23 cellular contexts compared by ENCODE assay signal in the genomic region with DNA sequence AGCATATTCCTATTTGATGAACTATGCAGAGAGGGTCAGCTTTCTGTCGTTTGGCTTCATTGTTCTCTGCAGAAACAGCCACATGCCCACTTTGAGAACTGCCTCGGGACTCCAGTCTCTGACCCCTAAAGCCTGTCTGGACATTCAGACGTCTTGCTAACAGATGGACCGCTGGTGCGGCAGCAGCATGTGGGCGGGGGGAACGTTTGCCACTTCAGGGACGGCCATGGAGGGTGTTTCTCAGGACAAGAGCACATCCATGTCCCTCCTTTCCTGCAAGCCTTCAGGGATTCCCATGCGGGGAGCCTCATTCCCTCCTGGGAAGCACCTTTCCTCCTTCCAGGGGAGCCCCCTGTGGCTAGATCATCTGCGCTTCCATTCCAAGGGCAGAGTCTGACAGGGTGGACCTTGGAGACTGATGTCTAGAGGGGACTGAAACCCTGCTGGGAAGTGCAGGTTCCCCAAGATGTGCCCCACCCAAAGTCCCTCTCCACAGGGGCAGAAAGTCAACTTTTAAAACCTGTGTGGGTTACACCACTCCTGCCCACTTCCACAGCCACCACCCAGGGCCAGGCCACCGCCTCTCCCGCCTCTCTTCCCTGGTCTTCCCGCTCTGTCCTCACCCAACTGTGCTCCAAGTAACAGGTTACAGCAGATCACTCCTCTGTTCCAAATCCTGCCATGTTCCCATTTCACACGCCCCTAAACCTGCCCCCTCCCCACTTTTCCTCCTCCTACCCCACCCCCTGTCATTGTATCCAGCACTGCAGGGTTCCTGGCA.
"Had no signal": no experiment of that assay in that cellular context is flagged by ENCODE, and none has a peak within 500 bp of the region (broad histone marks: within the 10 kb centered on the region; RNA-seq: fewer than 3 reads in every experiment).

No MANE protein-coding gene starts in this region.

- H3K27me3 ChIP-seq: SJCRH30 had no signal

- H3K9me3 ChIP-seq: SJCRH30 had no signal

- H3K4me3 ChIP-seq: SJCRH30 had no signal

- H3K27ac ChIP-seq: KMS-11, SJCRH30 had no signal

- DNase-seq: activated CD4-positive, alpha-beta memory T cell treated with anti-CD3 and anti-CD28 coated beads for 36 hours; activated CD4-positive, alpha-beta T cell treated with anti-CD3 and anti-CD28 coated beads for 1 hour; activated CD4-positive, alpha-beta T cell treated with anti-CD3 and anti-CD28 coated beads, Interleukin-2, amount 10 ng/mL, durations not matched to agents 24 days and 14 days; activated CD8-positive, alpha-beta memory T cell treated with anti-CD3 and anti-CD28 coated beads for 24 hours; activated gamma-delta T cell; activated naive CD4-positive, alpha-beta T cell treated with anti-CD3 and anti-CD28 coated beads for 36 hours; activated T-cell treated with anti-CD3 and anti-CD28 coated beads, Interleukin-2, amount 50 U/mL, for 48 hours; amygdala; MV-4-11; NCI-H1092 treated with DMSO at 0.1 percent for 48 hours; NCI-H1436; NCI-H187; NCI-H2081; NCI-H446; NCI-H524 treated with DMSO at 0.1 percent for 48 hours; NCI-H748 treated with DMSO at 0.1 percent for 48 hours; Right ventricle myocardium superior; RPMI8226; SJCRH30 had no signal

- H3K36me3 ChIP-seq: SJCRH30 had no signal

- H3K4me1 ChIP-seq: SJCRH30 had no signal

- ATAC-seq: activated T-helper 17 cell treated with anti-CD3 and anti-CD28 coated beads, Interleukin-2, amount 50 U/mL, for 72 hours; Panc1; WTC11 had no signal
